1 cellular context compared by ENCODE assay signal in genomic region chr11:66003291-66003690, GRCh38.
TF ChIP-seq lines count a peak whose summit lies in the region.

No MANE protein-coding gene starts in this region.

TF ChIP-seq in endothelial cell of umbilical vein, 7 proteins besides CTCF, POLR2A, EP300 and RAD21:
- TF ChIP-seq FOS (IDR thresholded peaks at IDR 0.05; ENCODE audit: borderline replicate concordance, insufficient read depth, low read length) (no peak), GATA2 (IDR thresholded peaks at IDR 0.05; ENCODE audit: insufficient read depth, insufficient read length, low read depth, low read length) (no peak), MYC (IDR thresholded peaks at IDR 0.05; ENCODE audit: low read depth, low read length) (no peak), EZH2 (IDR thresholded peaks at IDR 0.05; ENCODE audit: borderline replicate concordance, low read depth, low read length, severe bottlenecking) (no peak), POLR2AphosphoS5 (IDR thresholded peaks at IDR 0.05; ENCODE audit: insufficient read depth, low read depth, low read length) (no peak), MAX (IDR thresholded peaks at IDR 0.05; ENCODE audit: insufficient read depth, insufficient read length) (no peak), JUN (IDR thresholded peaks at IDR 0.05; ENCODE audit: borderline replicate concordance, insufficient read depth, insufficient read length, low read depth) (no peak)
